8 cellular contexts compared by ENCODE assay signal in genomic region chr13:96052655-96053002, GRCh38. TPM values are rescaled to one million over a fixed set of nuclear protein-coding genes. Genes with fewer than 3 reads are reported as not detected.
DNase-seq lines count a peak whose midpoint lies in the region; ATAC-seq, FAIRE-seq and TF ChIP-seq lines count a peak whose summit lies in the region.

No MANE protein-coding gene starts in this region.

- H4K8ac ChIP-seq in H1 (ENCODE audit: extremely low read depth, insufficient read depth, low read length): peak overlapping the region; percentile 84; the same call in 1 of the 2 replicates

- H2BK120ac ChIP-seq in H1 (replicated peaks; ENCODE audit: low read depth, low read length): no peak overlapping the region

- no peak overlapping the region for H2BK5ac ChIP-seq in H1 (ENCODE audit: low read depth, low read length)

- 7% methylated on average over 12 of the region's 12 CpGs; no CpG with 5 or more reads in 1 of the 2 experiments for WGBS in H1 (ENCODE audit: extremely low coverage in 1 of 2, insufficient coverage in 1 of 2, insufficient read length in 1 of 2, insufficient replicate concordance in 2 of 2, low coverage in 1 of 2, low lambda C conversion rate in 2 of 2, missing lambda C conversion rate in 1 of 2), 2 experiments

- no peak for TF ChIP-seq RAD21 in H1 (IDR thresholded peaks at IDR 0.05 in 1 of 2, conservative IDR thresholded peaks at IDR 0.05 in 1 of 2; ENCODE audit: low read depth in 2 of 2, low read length in 2 of 2)

- no peak overlapping the region for H4K91ac ChIP-seq in H1 (replicated peaks; ENCODE audit: insufficient read length, low read length)

- H2BK12ac ChIP-seq in H1 (ENCODE audit: low read depth, low read length): no peak overlapping the region

- H4K20me1 ChIP-seq in H1 (replicated peaks in 1 of 2; ENCODE audit: control insufficient read depth in 1 of 2, insufficient read depth in 2 of 2, low read length in 2 of 2): no peaks in the 10 kb centered on the region

- H3K23me2 ChIP-seq in H1 (ENCODE audit: low read depth, low read length): peaks cover 3% of the 10 kb centered on the region; the same call in 1 of the 2 replicates

- TF ChIP-seq CTCF in GM06990 (IDR thresholded peaks at IDR 0.05; ENCODE audit: insufficient read depth, low read length, poor library complexity, severe bottlenecking) (no peak), H1 (IDR thresholded peaks at IDR 0.05; ENCODE audit: control extremely low read depth in 1 of 3, insufficient read depth in 1 of 3, low read depth in 1 of 3, low read length in 3 of 3) (no peak), mesothelial cell of epicardium (IDR thresholded peaks at IDR 0.05; ENCODE audit: unreplicated experiment) (no peak)

- H3K14ac ChIP-seq in H1 (ENCODE audit: insufficient read length): no peak overlapping the region

- peaks cover 3% of the 10 kb centered on the region; the same call in 1 of the 2 replicates for H3K79me1 ChIP-seq in H1 (ENCODE audit: low read depth, low read length)

- no peak overlapping the region for H3K4ac ChIP-seq in H1 (replicated peaks; ENCODE audit: insufficient read length, low read depth, low read length)

- peaks cover 7% of the 10 kb centered on the region for H3K9me3 Mint-ChIP-seq in mesothelial cell of epicardium

- H3K4me1 Mint-ChIP-seq in mesothelial cell of epicardium: peaks cover 9% of the 10 kb centered on the region

- H3K4me1 ChIP-seq in H1 (replicated peaks in 1 of 4; ENCODE audit: control insufficient read depth in 3 of 4, insufficient read depth in 4 of 4, low read length in 3 of 4): no peaks in the 10 kb centered on the region

- no peak for DNase-seq in GM06990 (ENCODE audit: extremely low read depth, insufficient read length)
- DNase-seq in HTR-8/SVneo (ENCODE audit: insufficient read length, low spot score): peak; percentile 25
- DNase-seq in SHP77 (lab: John Stamatoyannopoulos, UW): peak; percentile 32 to 67
- DNase-seq in H1 (ENCODE audit: low read depth in 1 of 2, low spot score in 2 of 2): peak in 1 of 2 experiments; percentile 70
- no peak for DNase-seq in mesothelial cell of epicardium (ENCODE audit: low spot score in 2 of 2, unreplicated experiment in 2 of 2)
- DNase-seq in stimulated activated CD4-positive, alpha-beta T cell treated with anti-CD3 and anti-CD28 coated beads, Interleukin-4, amount 100 ng/mL, for 1 hour: no peak
- no peak for DNase-seq in mesenteric fat pad (ENCODE audit: low spot score)

- peak overlapping the region; percentile 27; the same call in 1 of the 2 replicates for H2AFZ ChIP-seq in H1 (ENCODE audit: low read length)

- H3K4me3 ChIP-seq in GM06990 (replicated peaks; ENCODE audit: low read depth, low read length) (peak overlapping the region; percentile 99), H1 (ENCODE audit: extremely low read depth in 1 of 4, insufficient read depth in 2 of 4, low read depth in 3 of 4, low read length in 4 of 4) (peak overlapping the region; percentile 73 to 97 (median 84))

- no peak for TF ChIP-seq EP300 in H1 (IDR thresholded peaks at IDR 0.05; ENCODE audit: borderline replicate concordance in 1 of 2, low read depth in 2 of 2, low read length in 2 of 2)

- H2AK5ac ChIP-seq in H1 (ENCODE audit: low read depth, low read length): no peak overlapping the region

- no peak overlapping the region for H2BK15ac ChIP-seq in H1 (ENCODE audit: low read length)

- peak overlapping the region; percentile 75 to 78 for H3K4me2 ChIP-seq in H1 (ENCODE audit: insufficient read depth in 1 of 2, low read depth in 2 of 2, low read length in 2 of 2)

- POLR2A ChIA-PET in H1 (lab: Charles Lee; ENCODE audit: partially characterized antibody): interaction anchor here (0.6 to 2.2 kb wide), 13 partner anchors 9 to 234 kb away, joined by 3 to 21 read pairs (median 4); no protein-coding TSS in a partner anchor

- peak overlapping the region; percentile 94 for H3K4me3 Mint-ChIP-seq in mesothelial cell of epicardium

- H3K27me3 ChIP-seq in GM06990 (replicated peaks; ENCODE audit: control insufficient read depth, insufficient read depth, low read length) (no peaks in the 10 kb centered on the region; the same call in 1 of the 2 replicates), H1 (replicated peaks in 1 of 4; ENCODE audit: control insufficient read depth in 3 of 4, extremely low read depth in 1 of 4, insufficient read depth in 3 of 4, low read length in 3 of 4) (no peaks in the 10 kb centered on the region)

- H3K27ac ChIP-seq in H1 (ENCODE audit: low read depth, low read length): no peak overlapping the region

- no peaks in the 10 kb centered on the region for H3K36me3 ChIP-seq in GM06990 (ENCODE audit: control insufficient read depth, insufficient read depth, low read length)
- H3K36me3 ChIP-seq in H1 (ENCODE audit: control insufficient read depth in 2 of 4, insufficient read depth in 4 of 4, low read length in 3 of 4): no peaks in the 10 kb centered on the region

- H3K9ac ChIP-seq in H1 (replicated peaks in 1 of 4; ENCODE audit: extremely low read depth in 1 of 4, low read depth in 3 of 4, low read length in 3 of 4): peak overlapping the region; percentile 64 to 84 (median 76)

- no peak for TF ChIP-seq POLR2A in H1 (IDR thresholded peaks at IDR 0.05; ENCODE audit: control extremely low read depth in 1 of 2, low read depth in 2 of 2, low read length in 2 of 2)

- peaks cover 6% of the 10 kb centered on the region for H3K27me3 Mint-ChIP-seq in mesothelial cell of epicardium (ENCODE audit: low read depth)

- H3K36me3 Mint-ChIP-seq in mesothelial cell of epicardium: peaks cover 6% of the 10 kb centered on the region

- peaks cover 0 to 28% of the 10 kb centered on the region in 2 experiments; a peak in 2 of 4 replicates for H3K79me2 ChIP-seq in H1 (ENCODE audit: control insufficient read depth in 1 of 2, insufficient read depth in 2 of 2, low read length in 2 of 2)

- no peak overlapping the region for H2BK20ac ChIP-seq in H1 (ENCODE audit: low read length)

- H4K5ac ChIP-seq in H1 (ENCODE audit: insufficient read length, low read depth, low read length): no peak overlapping the region

- H3K23ac ChIP-seq in H1 (ENCODE audit: insufficient read length): no peak overlapping the region

- H3K56ac ChIP-seq in H1 (replicated peaks; ENCODE audit: insufficient read length, low read depth, low read length): no peak overlapping the region

- H3K9me3 ChIP-seq in H1 (ENCODE audit: insufficient read depth in 2 of 2, low read depth in 1 of 2, low read length in 1 of 2): no peaks in the 10 kb centered on the region

- peak; percentile 62 for ATAC-seq in GM21717 (IDR thresholded peaks at IDR 0.05; ENCODE audit: unreplicated experiment)

- FAIRE-seq in HTR-8/SVneo (lab: Jason Lieb, UNC) (no peak), H1 (lab: Jason Lieb, UNC) (no peak)

- peak overlapping the region; percentile 94 for H3K27ac Mint-ChIP-seq in mesothelial cell of epicardium

- no peak overlapping the region for H3K18ac ChIP-seq in H1 (ENCODE audit: extremely low read depth, low read length)

- CTCF ChIA-PET in H1 (lab: Charles Lee; ENCODE audit: partially characterized antibody): interaction anchor here (0.8 to 2.2 kb wide), 4 partner anchors 10 to 408 kb away, joined by 3 to 6 read pairs (median 4); no protein-coding TSS in a partner anchor

TF ChIP-seq in H1, 55 proteins besides CTCF, POLR2A, EP300 and RAD21 (continues in another document):
- TF ChIP-seq, protein P1, sequence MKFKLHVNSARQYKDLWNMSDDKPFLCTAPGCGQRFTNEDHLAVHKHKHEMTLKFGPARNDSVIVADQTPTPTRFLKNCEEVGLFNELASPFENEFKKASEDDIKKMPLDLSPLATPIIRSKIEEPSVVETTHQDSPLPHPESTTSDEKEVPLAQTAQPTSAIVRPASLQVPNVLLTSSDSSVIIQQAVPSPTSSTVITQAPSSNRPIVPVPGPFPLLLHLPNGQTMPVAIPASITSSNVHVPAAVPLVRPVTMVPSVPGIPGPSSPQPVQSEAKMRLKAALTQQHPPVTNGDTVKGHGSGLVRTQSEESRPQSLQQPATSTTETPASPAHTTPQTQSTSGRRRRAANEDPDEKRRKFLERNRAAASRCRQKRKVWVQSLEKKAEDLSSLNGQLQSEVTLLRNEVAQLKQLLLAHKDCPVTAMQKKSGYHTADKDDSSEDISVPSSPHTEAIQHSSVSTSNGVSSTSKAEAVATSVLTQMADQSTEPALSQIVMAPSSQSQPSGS (IDR thresholded peaks at IDR 0.05; ENCODE audit: low read length): peak; percentile 70; the same call in 1 of the 2 replicates

RNA-seq across cellular contexts. Expression of gene UGGT2, which starts 0.6 kb away (rescaled TPM):
- 21.9 and 25.1 TPM in 2 replicates for total RNA-seq in H1 (2021; fragmentation: NEBNext Ultra II Directional; extraction: Animal tissue kit (Norgen Biotek cat#: 25700))
- polyA plus RNA-seq in H1 (2011; rRNA removed): 5.9 and 6.0 TPM in 2 replicates
- 10.1 TPM for polyA plus RNA-seq in H1 (2011; cell fraction: cytosol; rRNA removed)
- 31.8 TPM for polyA plus RNA-seq in H1 (2011; cell fraction: nucleus; rRNA removed)
- 7.6 to 11.5 TPM (median 8.7 TPM) in 4 replicates for polyA plus RNA-seq in H1 (2012, experiment 1 of 2)
- 2.2 TPM for polyA plus RNA-seq in H1 (2012, experiment 2 of 2)
- polyA plus RNA-seq in H1 (2013, experiment 1 of 2): 29.1 TPM
- 28.5 TPM for polyA plus RNA-seq in H1 (2013, experiment 2 of 2)
- 19.4 and 26.4 TPM in 2 replicates for polyA minus RNA-seq in H1 (2011; rRNA and poly(A)+ RNA removed)
- polyA minus RNA-seq in H1 (2011; cell fraction: cytosol; rRNA and poly(A)+ RNA removed): 14.2 TPM
- polyA minus RNA-seq in H1 (2011; cell fraction: nucleus; rRNA and poly(A)+ RNA removed): 163 TPM
- total RNA-seq in mesothelial cell of epicardium (45.5 to 47.5 TPM (median 46.5 TPM) in 3 replicates), mesenteric fat pad (32.4 TPM)

RNA-seq across cellular contexts. Expression of gene HS6ST3, which starts 37.3 kb away (rescaled TPM):
- total RNA-seq in H1 (2021; fragmentation: NEBNext Ultra II Directional; extraction: Animal tissue kit (Norgen Biotek cat#: 25700)): 1.2 TPM in 2 replicates
- polyA plus RNA-seq in H1 (2011; rRNA removed): 0.39 and 0.45 TPM in 2 replicates
- 0.49 TPM for polyA plus RNA-seq in H1 (2011; cell fraction: cytosol; rRNA removed)
- polyA plus RNA-seq in H1 (2011; cell fraction: nucleus; rRNA removed): 1.3 TPM
- polyA plus RNA-seq in H1 (2012, experiment 1 of 2): 0.58 to 1.0 TPM (median 0.75 TPM) in 4 replicates
- polyA plus RNA-seq in H1 (2012, experiment 2 of 2): 0.05 TPM
- polyA plus RNA-seq in H1 (2013, experiment 1 of 2): 0.89 TPM
- polyA plus RNA-seq in H1 (2013, experiment 2 of 2): 0.94 TPM
- 2.0 and 2.5 TPM in 2 replicates for polyA minus RNA-seq in H1 (2011; rRNA and poly(A)+ RNA removed)
- polyA minus RNA-seq in H1 (2011; cell fraction: cytosol; rRNA and poly(A)+ RNA removed): 1.0 TPM
- 3.1 TPM for polyA minus RNA-seq in H1 (2011; cell fraction: nucleus; rRNA and poly(A)+ RNA removed)
- total RNA-seq in mesothelial cell of epicardium (0.60 to 0.66 TPM (median 0.62 TPM) in 3 replicates), mesenteric fat pad (0.06 TPM)

Comparison
In these comparisons a context has a peak if more than half of its experiments do, and no peak if none do; other contexts are left out.
1. DNase-seq: peak in HTR-8/SVneo (single experiment) and SHP77 (2 of 2); none in GM06990 (single experiment), mesothelial cell of epicardium (0 of 2), stimulated activated CD4-positive, alpha-beta T cell treated with anti-CD3 and anti-CD28 coated beads, Interleukin-4, amount 100 ng/mL, for 1 hour (single experiment) and mesenteric fat pad (single experiment).